ENCODE assay signal across 12 cellular contexts in the genomic region with DNA sequence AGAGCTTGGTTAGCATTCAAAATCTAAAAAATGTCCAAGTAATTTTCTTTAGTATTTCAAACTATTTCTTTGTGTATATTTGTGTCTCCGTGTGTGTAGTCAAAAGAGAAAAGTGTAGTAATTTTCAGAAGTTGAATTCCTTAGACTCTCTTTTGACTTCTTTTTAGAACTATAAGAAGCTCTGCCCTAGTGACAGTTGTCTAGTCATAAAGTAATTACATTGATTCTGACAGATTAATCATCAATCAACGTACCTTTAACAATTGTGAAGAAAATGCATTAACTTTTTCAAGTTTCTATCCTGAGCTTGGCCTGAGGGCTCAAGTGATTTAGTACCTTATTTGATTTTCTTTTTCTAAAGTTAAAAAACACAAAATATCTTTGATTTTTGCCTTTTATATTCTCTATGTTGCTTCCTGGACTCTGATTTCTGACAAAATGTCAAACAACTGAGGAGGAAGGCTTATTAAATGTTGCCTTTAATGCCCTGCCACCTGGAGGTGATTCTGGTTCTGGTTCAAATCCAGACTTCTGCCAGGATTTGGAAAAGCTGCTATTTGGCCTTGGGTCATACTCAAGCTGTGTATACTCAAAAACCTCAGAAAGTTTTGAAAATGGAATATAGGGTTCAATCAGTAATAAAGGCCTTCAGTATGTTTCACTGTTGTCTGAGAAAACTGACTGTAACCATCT.
A peak's percentile ranks its signal among the peaks of the same experiment; 100 is the strongest.
DNase-seq lines count a peak whose midpoint lies in the region; ATAC-seq and TF ChIP-seq lines count a peak whose summit lies in the region.
"Had no signal": no experiment of that assay in that cellular context is flagged by ENCODE, and none has a peak within 500 bp of the region (broad histone marks: within the 10 kb centered on the region; RNA-seq: fewer than 3 reads in every experiment).

No MANE protein-coding gene starts in this region.

- no peaks in the 10 kb centered on the region for H3K9me2 ChIP-seq in hepatocyte (replicated peaks; ENCODE audit: insufficient read depth)

- H3K27ac ChIP-seq in hepatocyte (no peak overlapping the region), Peyer's patch (no peak overlapping the region)
- H3K27ac ChIP-seq: SJSA1, suprapubic skin had no signal

- no peak overlapping the region for H2AFZ ChIP-seq in hepatocyte

- no peaks in the 10 kb centered on the region for H3K4me1 ChIP-seq in hepatocyte (ENCODE audit: insufficient read depth)
- H3K4me1 ChIP-seq in Peyer's patch, result no peaks in the 10 kb centered on the region
- H3K4me1 ChIP-seq: SJSA1, suprapubic skin had no signal

- TF ChIP-seq CTCF in hepatocyte (IDR thresholded peaks at IDR 0.05; ENCODE audit: poor library complexity), result peak; percentile 37
- TF ChIP-seq CTCF in Peyer's patch (IDR thresholded peaks at IDR 0.05), result peak in 1 of 6 experiments; percentile 24

- DNase-seq in DMS 273 (lab: John Stamatoyannopoulos, UW; ENCODE audit: unreplicated experiment) (peak; percentile 5), DMS 273 treated with DMSO at 0.1 percent for 48 hours (lab: John Stamatoyannopoulos, UW) (no peak), RKO (ENCODE audit: low spot score) (peak; percentile 7), hepatocyte (ENCODE audit: low spot score) (peak; percentile 18), renal cortical epithelial cell (ENCODE audit: low read depth) (peak; percentile 48), sciatic nerve (ENCODE audit: low spot score) (no peak), Peyer's patch (no peak)
- DNase-seq: activated naive CD4-positive, alpha-beta T cell treated with anti-CD3 and anti-CD28 coated beads, Interleukin-2, amount 10 ng/mL, durations not matched to agents 7 days and 5 days; CD8-positive, alpha-beta memory T cell had no signal

- intact Hi-C loops in sciatic nerve (cut with DNase I), result no loop called here

- H3K9me3 ChIP-seq in hepatocyte (ENCODE audit: low read depth) (no peaks in the 10 kb centered on the region), Peyer's patch (no peaks in the 10 kb centered on the region)
- H3K9me3 ChIP-seq: SJSA1, suprapubic skin had no signal

- H3K27me3 ChIP-seq in hepatocyte, result no peaks in the 10 kb centered on the region
- H3K27me3 ChIP-seq in Peyer's patch, result no peaks in the 10 kb centered on the region
- H3K27me3 ChIP-seq: SJSA1, suprapubic skin had no signal

- H3K36me3 ChIP-seq in hepatocyte (replicated peaks; ENCODE audit: insufficient read depth, low read depth) (no peaks in the 10 kb centered on the region), Peyer's patch (no peaks in the 10 kb centered on the region)
- H3K36me3 ChIP-seq: SJSA1, suprapubic skin had no signal

- H3K4me3 ChIP-seq in hepatocyte, result no peak overlapping the region
- no peak overlapping the region for H3K4me3 ChIP-seq in Peyer's patch
- H3K4me3 ChIP-seq: SJSA1, suprapubic skin had no signal

- no peak for TF ChIP-seq POLR2A in Peyer's patch (IDR thresholded peaks at IDR 0.05)

- no peak overlapping the region for H3K4me2 ChIP-seq in hepatocyte

- H4K20me1 ChIP-seq in hepatocyte (ENCODE audit: insufficient read depth, poor library complexity, severe bottlenecking), result no peaks in the 10 kb centered on the region

- no peak for ATAC-seq in sciatic nerve
- no peak for ATAC-seq in HG03135 (IDR thresholded peaks at IDR 0.05; ENCODE audit: unreplicated experiment)

- H3K79me2 ChIP-seq in hepatocyte, result no peaks in the 10 kb centered on the region

- 77% methylated on average over 2 of the region's 2 CpGs for WGBS in hepatocyte (ENCODE audit: low lambda C conversion rate, missing lambda C conversion rate)

Comparison
In these comparisons a context has a peak if more than half of its experiments do, and no peak if none do; other contexts are left out.
1. DNase-seq: peak in DMS 273 (single experiment), RKO (single experiment), hepatocyte (single experiment) and renal cortical epithelial cell (single experiment); none in DMS 273 treated with DMSO at 0.1 percent for 48 hours (single experiment), sciatic nerve (single experiment) and Peyer's patch (0 of 3).